17 cellular contexts compared by ENCODE assay signal in the genomic region with DNA sequence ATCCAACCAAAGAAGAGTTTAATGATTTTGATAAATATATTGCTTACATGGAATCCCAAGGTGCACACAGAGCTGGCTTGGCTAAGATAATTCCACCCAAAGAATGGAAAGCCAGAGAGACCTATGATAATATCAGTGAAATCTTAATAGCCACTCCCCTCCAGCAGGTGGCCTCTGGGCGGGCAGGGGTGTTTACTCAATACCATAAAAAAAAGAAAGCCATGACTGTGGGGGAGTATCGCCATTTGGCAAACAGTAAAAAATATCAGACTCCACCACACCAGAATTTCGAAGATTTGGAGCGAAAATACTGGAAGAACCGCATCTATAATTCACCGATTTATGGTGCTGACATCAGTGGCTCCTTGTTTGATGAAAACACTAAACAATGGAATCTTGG. TPM values are rescaled to one million over a fixed set of nuclear protein-coding genes. Genes with fewer than 3 reads are reported as not detected.
DNase-seq lines count a peak whose midpoint lies in the region; ATAC-seq and TF ChIP-seq lines count a peak whose summit lies in the region.
"Had no signal": no experiment of that assay in that cellular context is flagged by ENCODE, and none has a peak within 500 bp of the region (broad histone marks: within the 10 kb centered on the region; RNA-seq: fewer than 3 reads in every experiment).

No MANE protein-coding gene starts in this region.

- H3K4me1 ChIP-seq in SK-N-SH (ENCODE audit: control insufficient read depth in 1 of 2, insufficient read depth in 2 of 2, low read depth in 1 of 2, low read length in 1 of 2), result no peaks in the 10 kb centered on the region
- H3K4me1 ChIP-seq: colonic mucosa had no signal

- no peaks in the 10 kb centered on the region for H3K9me3 ChIP-seq in SK-N-SH
- H3K9me3 ChIP-seq: colonic mucosa had no signal

- H3K27me3 ChIP-seq in SK-N-SH (ENCODE audit: insufficient read depth), result no peaks in the 10 kb centered on the region
- H3K27me3 ChIP-seq: colonic mucosa had no signal

- no peak overlapping the region for H3K4me2 ChIP-seq in SK-N-SH

- no peak for DNase-seq in SK-N-SH
- peak; percentile 21 for DNase-seq in NCI-H69 (lab: John Stamatoyannopoulos, UW)
- no peak for DNase-seq in choroid plexus epithelial cell (ENCODE audit: low read depth)
- DNase-seq in 8988T, result no peak
- DNase-seq: activated B cell treated with CpG ODN at 0.5 μM for 24 hours, colonic mucosa, GOT3, NCI-H1694, NCI-H524, retina had no signal

- no peak for ATAC-seq in SK-N-SH treated with all-trans-retinoic acid at 6 μM for 48 hours
- ATAC-seq in HG03442 (IDR thresholded peaks at IDR 0.05; ENCODE audit: unreplicated experiment), result no peak
- no peak for ATAC-seq in HG03135 (IDR thresholded peaks at IDR 0.05; ENCODE audit: unreplicated experiment)
- ATAC-seq in GM21360 (IDR thresholded peaks at IDR 0.05; ENCODE audit: unreplicated experiment), result no peak

- no peaks in the 10 kb centered on the region for H4K20me1 ChIP-seq in SK-N-SH (ENCODE audit: insufficient read depth)

- CTCF ChIA-PET in SK-N-SH (lab: Yijun Ruan, JAX), result no interaction called here

- no peak overlapping the region for H2AFZ ChIP-seq in SK-N-SH (ENCODE audit: low read depth)

- H3K4me3 ChIP-seq in SK-N-SH (ENCODE audit: low read depth in 2 of 2, low read length in 1 of 2), result no peak overlapping the region
- no peak overlapping the region for H3K4me3 ChIP-seq in choroid plexus epithelial cell (ENCODE audit: low read depth, low read length)
- H3K4me3 ChIP-seq: colonic mucosa had no signal

- H3F3A ChIP-seq in SK-N-SH (replicated peaks; ENCODE audit: insufficient read depth), result no peaks in the 10 kb centered on the region

- no peaks in the 10 kb centered on the region for H3K9me2 ChIP-seq in SK-N-SH

- TF ChIP-seq RAD21 in SK-N-SH (IDR thresholded peaks at IDR 0.05; ENCODE audit: low read length), result no peak

- H3K27ac ChIP-seq in SK-N-SH (ENCODE audit: low read depth in 2 of 2, low read length in 1 of 2), result no peak overlapping the region
- H3K27ac ChIP-seq: colonic mucosa, epithelial cell of prostate had no signal

- no peak for TF ChIP-seq EP300 in SK-N-SH (IDR thresholded peaks at IDR 0.05; ENCODE audit: borderline replicate concordance in 1 of 2, low read depth in 1 of 2, low read length in 1 of 2)

- POLR2A ChIA-PET in SK-N-SH (lab: Yijun Ruan, JAX), result no interaction called here

- no peak overlapping the region; the same call in 1 of the 2 replicates for H3K9ac ChIP-seq in SK-N-SH

- 0 out of 2 replicates have a peak, but pooled peaks have one; percentile 17 for TF ChIP-seq CTCF in SK-N-SH (IDR thresholded peaks at IDR 0.05)
- peak; percentile 39 for TF ChIP-seq CTCF in choroid plexus epithelial cell (conservative IDR thresholded peaks at IDR 0.05; ENCODE audit: low read depth, low read length)

- no peaks in the 10 kb centered on the region for H3K79me2 ChIP-seq in SK-N-SH (ENCODE audit: insufficient read depth)

- 92% methylated on average over 6 of the region's 6 CpGs for WGBS in SK-N-SH (ENCODE audit: low lambda C conversion rate)

- H3K36me3 ChIP-seq in SK-N-SH (replicated peaks in 1 of 2; ENCODE audit: control insufficient read depth in 1 of 2, insufficient read depth in 2 of 2, low read length in 1 of 2), result no peaks in the 10 kb centered on the region
- H3K36me3 ChIP-seq: colonic mucosa had no signal

TF ChIP-seq in SK-N-SH, 30 proteins besides CTCF, POLR2A, EP300 and RAD21 (continues in another document):
- TF ChIP-seq RXRA (IDR thresholded peaks at IDR 0.05; ENCODE audit: borderline replicate concordance, low read depth) (no peak), RFX5 (IDR thresholded peaks at IDR 0.05; ENCODE audit: low read length) (no peak), NFIC (IDR thresholded peaks at IDR 0.05; ENCODE audit: borderline replicate concordance) (no peak), TCF12 (IDR thresholded peaks at IDR 0.05) (no peak), MXI1 (IDR thresholded peaks at IDR 0.05; ENCODE audit: low read depth, low read length) (no peak), CHD2 (IDR thresholded peaks at IDR 0.05; ENCODE audit: low read length, partially characterized antibody) (no peak)
- TF ChIP-seq, protein P1, sequence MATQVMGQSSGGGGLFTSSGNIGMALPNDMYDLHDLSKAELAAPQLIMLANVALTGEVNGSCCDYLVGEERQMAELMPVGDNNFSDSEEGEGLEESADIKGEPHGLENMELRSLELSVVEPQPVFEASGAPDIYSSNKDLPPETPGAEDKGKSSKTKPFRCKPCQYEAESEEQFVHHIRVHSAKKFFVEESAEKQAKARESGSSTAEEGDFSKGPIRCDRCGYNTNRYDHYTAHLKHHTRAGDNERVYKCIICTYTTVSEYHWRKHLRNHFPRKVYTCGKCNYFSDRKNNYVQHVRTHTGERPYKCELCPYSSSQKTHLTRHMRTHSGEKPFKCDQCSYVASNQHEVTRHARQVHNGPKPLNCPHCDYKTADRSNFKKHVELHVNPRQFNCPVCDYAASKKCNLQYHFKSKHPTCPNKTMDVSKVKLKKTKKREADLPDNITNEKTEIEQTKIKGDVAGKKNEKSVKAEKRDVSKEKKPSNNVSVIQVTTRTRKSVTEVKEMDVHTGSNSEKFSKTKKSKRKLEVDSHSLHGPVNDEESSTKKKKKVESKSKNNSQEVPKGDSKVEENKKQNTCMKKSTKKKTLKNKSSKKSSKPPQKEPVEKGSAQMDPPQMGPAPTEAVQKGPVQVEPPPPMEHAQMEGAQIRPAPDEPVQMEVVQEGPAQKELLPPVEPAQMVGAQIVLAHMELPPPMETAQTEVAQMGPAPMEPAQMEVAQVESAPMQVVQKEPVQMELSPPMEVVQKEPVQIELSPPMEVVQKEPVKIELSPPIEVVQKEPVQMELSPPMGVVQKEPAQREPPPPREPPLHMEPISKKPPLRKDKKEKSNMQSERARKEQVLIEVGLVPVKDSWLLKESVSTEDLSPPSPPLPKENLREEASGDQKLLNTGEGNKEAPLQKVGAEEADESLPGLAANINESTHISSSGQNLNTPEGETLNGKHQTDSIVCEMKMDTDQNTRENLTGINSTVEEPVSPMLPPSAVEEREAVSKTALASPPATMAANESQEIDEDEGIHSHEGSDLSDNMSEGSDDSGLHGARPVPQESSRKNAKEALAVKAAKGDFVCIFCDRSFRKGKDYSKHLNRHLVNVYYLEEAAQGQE (IDR thresholded peaks at IDR 0.05; ENCODE audit: low read depth, low read length), result no peak

TF ChIP-seq in SK-N-SH treated with all-trans-retinoic acid at 6 μM for 48 hours, 23 proteins besides CTCF, POLR2A, EP300 and RAD21 (continues in another document):
- no peak for TF ChIP-seq ZFP30 (CRISPR knock-in tag; IDR thresholded peaks at IDR 0.05)
- TF ChIP-seq, protein P2, sequence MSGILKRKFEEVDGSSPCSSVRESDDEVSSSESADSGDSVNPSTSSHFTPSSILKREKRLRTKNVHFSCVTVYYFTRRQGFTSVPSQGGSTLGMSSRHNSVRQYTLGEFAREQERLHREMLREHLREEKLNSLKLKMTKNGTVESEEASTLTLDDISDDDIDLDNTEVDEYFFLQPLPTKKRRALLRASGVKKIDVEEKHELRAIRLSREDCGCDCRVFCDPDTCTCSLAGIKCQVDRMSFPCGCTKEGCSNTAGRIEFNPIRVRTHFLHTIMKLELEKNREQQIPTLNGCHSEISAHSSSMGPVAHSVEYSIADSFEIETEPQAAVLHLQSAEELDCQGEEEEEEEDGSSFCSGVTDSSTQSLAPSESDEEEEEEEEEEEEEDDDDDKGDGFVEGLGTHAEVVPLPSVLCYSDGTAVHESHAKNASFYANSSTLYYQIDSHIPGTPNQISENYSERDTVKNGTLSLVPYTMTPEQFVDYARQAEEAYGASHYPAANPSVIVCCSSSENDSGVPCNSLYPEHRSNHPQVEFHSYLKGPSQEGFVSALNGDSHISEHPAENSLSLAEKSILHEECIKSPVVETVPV (CRISPR knock-in tag; IDR thresholded peaks at IDR 0.05), result no peak
- TF ChIP-seq ZC3H10 (CRISPR knock-in tag; IDR thresholded peaks at IDR 0.05), result no peak
- no peak for TF ChIP-seq TOX (CRISPR knock-in tag; IDR thresholded peaks at IDR 0.05; ENCODE audit: borderline replicate concordance)
- no peak for TF ChIP-seq ZNF565 (CRISPR knock-in tag; conservative IDR thresholded peaks at IDR 0.05; ENCODE audit: low read depth)
- TF ChIP-seq PPARA (CRISPR knock-in tag; IDR thresholded peaks at IDR 0.05; ENCODE audit: borderline replicate concordance), result no peak
- TF ChIP-seq, protein P3, sequence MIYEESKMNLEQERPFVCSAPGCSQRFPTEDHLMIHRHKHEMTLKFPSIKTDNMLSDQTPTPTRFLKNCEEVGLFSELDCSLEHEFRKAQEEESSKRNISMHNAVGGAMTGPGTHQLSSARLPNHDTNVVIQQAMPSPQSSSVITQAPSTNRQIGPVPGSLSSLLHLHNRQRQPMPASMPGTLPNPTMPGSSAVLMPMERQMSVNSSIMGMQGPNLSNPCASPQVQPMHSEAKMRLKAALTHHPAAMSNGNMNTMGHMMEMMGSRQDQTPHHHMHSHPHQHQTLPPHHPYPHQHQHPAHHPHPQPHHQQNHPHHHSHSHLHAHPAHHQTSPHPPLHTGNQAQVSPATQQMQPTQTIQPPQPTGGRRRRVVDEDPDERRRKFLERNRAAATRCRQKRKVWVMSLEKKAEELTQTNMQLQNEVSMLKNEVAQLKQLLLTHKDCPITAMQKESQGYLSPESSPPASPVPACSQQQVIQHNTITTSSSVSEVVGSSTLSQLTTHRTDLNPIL (CRISPR knock-in tag; IDR thresholded peaks at IDR 0.05; ENCODE audit: low read depth), result no peak

RNA-seq across cellular contexts. Expression of a gene that starts 23.9 kb away (rescaled TPM):
- polyA plus RNA-seq in SK-N-SH (2012; rRNA removed), result 1.1 and 1.2 TPM in 2 replicates
- polyA plus RNA-seq in SK-N-SH (2012; cell fraction: cytosol; rRNA removed), result 0.80 and 0.97 TPM in 2 replicates
- 0.75 and 0.89 TPM in 2 replicates for polyA plus RNA-seq in SK-N-SH (2012; cell fraction: nucleus; rRNA removed)

RNA-seq across cellular contexts. Expression of a gene that starts 24.1 kb away (rescaled TPM):
- polyA plus RNA-seq in SK-N-SH (2012; rRNA removed), result 27.0 and 33.5 TPM in 2 replicates
- 36.1 and 44.8 TPM in 2 replicates for polyA plus RNA-seq in SK-N-SH (2012; cell fraction: cytosol; rRNA removed)
- polyA plus RNA-seq in SK-N-SH (2012; cell fraction: nucleus; rRNA removed), result 15.6 and 31.9 TPM in 2 replicates

RNA-seq across cellular contexts. Expression of a gene that starts 27.6 kb away (rescaled TPM):
- 0.02 TPM in 1 of 2 replicates, not detected in the other for polyA plus RNA-seq in SK-N-SH (2012; rRNA removed)
- polyA plus RNA-seq in SK-N-SH (2012; cell fraction: cytosol; rRNA removed), result not detected in 2 replicates
- polyA plus RNA-seq in SK-N-SH (2012; cell fraction: nucleus; rRNA removed), result not detected in 2 replicates
- polyA plus RNA-seq: adipose tissue, AG04450 had no signal

RNA-seq across cellular contexts. Expression of a gene that starts 51.8 kb away (rescaled TPM):
- polyA plus RNA-seq in SK-N-SH (2012; rRNA removed), result not detected in 2 replicates
- polyA plus RNA-seq in SK-N-SH (2012; cell fraction: cytosol; rRNA removed), result not detected in 2 replicates
- polyA plus RNA-seq in SK-N-SH (2012; cell fraction: nucleus; rRNA removed), result not detected in 2 replicates
- polyA plus RNA-seq: adipose tissue, AG04450 had no signal
